ENCODE assay signal across 1 cellular context in genomic region chr19:54928299-54928698, GRCh38.
TF ChIP-seq lines count a peak whose summit lies in the region.

No MANE protein-coding gene starts in this region.

TF ChIP-seq in K562, 482 proteins besides CTCF, POLR2A, EP300 and RAD21 (continued from another document):
- TF ChIP-seq GTF2B (IDR thresholded peaks at IDR 0.05; ENCODE audit: extremely low read depth, insufficient read length) = no peak
- TF ChIP-seq MGA (IDR thresholded peaks at IDR 0.05) = no peak
- TF ChIP-seq TSC22D4 (tag; IDR thresholded peaks at IDR 0.05) = no peak
